In genomic region chr9:111114486-111114885, GRCh38 we compare ENCODE assay signal across 23 cellular contexts.
DNase-seq lines count a peak whose midpoint lies in the region; ATAC-seq, FAIRE-seq and TF ChIP-seq lines count a peak whose summit lies in the region.
"Had no signal": no experiment of that assay in that cellular context is flagged by ENCODE, and none has a peak within 500 bp of the region (broad histone marks: within the 10 kb centered on the region; RNA-seq: fewer than 3 reads in every experiment).

No MANE protein-coding gene starts in this region.

- POLR2A ChIA-PET in A549 (lab: Yijun Ruan, JAX) (no interaction called here), T-cell (lab: Charles Lee) (no interaction called here)

- no peaks in the 10 kb centered on the region for H3K27me3 Mint-ChIP-seq in T-cell
- H3K27me3 Mint-ChIP-seq: CD4-positive, alpha-beta T cell had no signal

- H3K27me3 ChIP-seq in mammary epithelial cell (ENCODE audit: insufficient read depth, low read length), result no peaks in the 10 kb centered on the region

- H3K4me3 Mint-ChIP-seq in T-cell, result no peak overlapping the region
- H3K4me3 Mint-ChIP-seq: CD4-positive, alpha-beta T cell; GM23338 had no signal

- TF ChIP-seq EP300 in A549 (IDR thresholded peaks at IDR 0.05), result no peak

- H3K27ac Mint-ChIP-seq in T-cell, result no peak overlapping the region
- H3K27ac Mint-ChIP-seq: CD4-positive, alpha-beta T cell; GM23338 had no signal

- H3K79me2 ChIP-seq in mammary epithelial cell (ENCODE audit: insufficient read depth, low read length), result no peaks in the 10 kb centered on the region

- BruUV-seq in mammary epithelial cell (replicated peaks; lab: Mats Ljungman, UMichigan), result no TSS peak

- dilution Hi-C loops in mammary epithelial cell (cut with HindIII; ENCODE audit: low sequenced_read_pairs), result loop anchor here (5.0 kb wide), 1 partner anchor 48 kb away; no protein-coding TSS in a partner anchor

- H3K36me3 ChIP-seq in SK-N-MC (ENCODE audit: insufficient read depth, low read length) (no peaks in the 10 kb centered on the region), kidney (ENCODE audit: control insufficient read depth in 1 of 2, insufficient read depth in 2 of 2, low read length in 2 of 2) (no peaks in the 10 kb centered on the region), mammary epithelial cell (ENCODE audit: insufficient read depth, low read length) (no peaks in the 10 kb centered on the region)

- H2AFZ ChIP-seq in mammary epithelial cell (ENCODE audit: low read depth, low read length), result no peak overlapping the region

- no peak for ATAC-seq in A549
- ATAC-seq in T-cell (replicated peaks in 1 of 4), result no peak
- no peak for ATAC-seq in GM18907 (IDR thresholded peaks at IDR 0.05; ENCODE audit: unreplicated experiment)
- ATAC-seq in GM18858 (IDR thresholded peaks at IDR 0.05; ENCODE audit: unreplicated experiment), result no peak
- ATAC-seq: GM23338, K562 had no signal

- no peak overlapping the region for H3K9ac ChIP-seq in SK-N-MC (ENCODE audit: insufficient read length)
- H3K9ac ChIP-seq in kidney (ENCODE audit: low read length in 2 of 2), result no peak overlapping the region
- H3K9ac ChIP-seq in mammary epithelial cell (ENCODE audit: insufficient read depth, low read length), result no peak overlapping the region

- H3K9me3 ChIP-seq in A549, result 0 out of 3 replicates have a peak, but pooled peaks cover 3% of the 10 kb centered on the region
- H3K9me3 ChIP-seq in SK-N-MC (ENCODE audit: low read depth, low read length), result no peaks in the 10 kb centered on the region
- H3K9me3 ChIP-seq in kidney (ENCODE audit: control insufficient read depth in 1 of 2, low read length in 2 of 2), result no peaks in the 10 kb centered on the region
- H3K9me3 ChIP-seq in mammary epithelial cell (replicated peaks; ENCODE audit: insufficient read depth, low read length), result no peaks in the 10 kb centered on the region

- FAIRE-seq in A549 (lab: Jason Lieb, UNC) (peak; percentile 49), endometrium (lab: Jason Lieb, UNC) (peak; percentile 90), kidney (lab: Jason Lieb, UNC) (peak; percentile 85)
- FAIRE-seq: GM19239, H54, HTR-8/SVneo, K562 had no signal

- 74% methylated on average over 1 of the region's 1 CpG for WGBS in A549 (ENCODE audit: missing lambda C conversion rate)
- 82% methylated on average over 1 of the region's 1 CpG for WGBS in mammary epithelial cell (ENCODE audit: low coverage, missing lambda C conversion rate)

- H3K4me2 ChIP-seq in A549 (no peak overlapping the region), mammary epithelial cell (ENCODE audit: insufficient read depth, low read depth, low read length) (no peak overlapping the region)
- H3K4me2 ChIP-seq: GM23338 had no signal

- CTCF ChIA-PET in A549 (lab: Yijun Ruan, JAX), result interaction anchor here (2.7 kb wide), 1 partner anchor 13 kb away, joined by 10 read pairs; no protein-coding TSS in a partner anchor
- CTCF ChIA-PET in T-cell (lab: Charles Lee), result no interaction called here
- CTCF ChIA-PET in mammary epithelial cell (lab: Charles Lee; ENCODE audit: low non-redundant PET), result no interaction called here

- in situ Hi-C loops in mammary epithelial cell (cut with MboI; ENCODE audit: low sequenced_read_pairs in 2 of 2), result no loop called here

- intact Hi-C loops in kidney (cut with DNase I) (no loop called here), mammary epithelial cell (cut with micrococcal nuclease) (no loop called here)

- H3K9me3 Mint-ChIP-seq in T-cell, result peaks cover 0 to 5% (median 0%) of the 10 kb centered on the region in 3 donors

- no peaks in the 10 kb centered on the region for H4K20me1 ChIP-seq in mammary epithelial cell (ENCODE audit: insufficient read depth, low read length)

- TF ChIP-seq POLR2A in A549 (IDR thresholded peaks at IDR 0.05; ENCODE audit: low read length), result no peak

- TF ChIP-seq CTCF in A549 (IDR thresholded peaks at IDR 0.05) (no peak), kidney (IDR thresholded peaks at IDR 0.05; ENCODE audit: borderline replicate concordance, extremely low read depth, insufficient read depth) (no peak), mammary epithelial cell (conservative IDR thresholded peaks at IDR 0.05 in 1 of 2, IDR thresholded peaks at IDR 0.05 in 1 of 2; ENCODE audit: extremely low read depth in 1 of 2, insufficient read depth in 1 of 2, low read depth in 1 of 2, low read length in 2 of 2) (no peak)

- H3K4me3 ChIP-seq in A549 (no peak overlapping the region), SK-N-MC (no peak overlapping the region), kidney (ENCODE audit: low read length in 2 of 2) (no peak overlapping the region), mammary epithelial cell (replicated peaks in 1 of 3; ENCODE audit: insufficient read depth in 1 of 3, low read depth in 2 of 3, low read length in 3 of 3) (no peak overlapping the region)
- H3K4me3 ChIP-seq: GM23338, K562 had no signal

- H3K27ac ChIP-seq in A549 (no peak overlapping the region), SK-N-MC (peak overlapping the region; percentile 81; the same call in 1 of the 2 replicates), kidney (ENCODE audit: low read depth in 2 of 2, low read length in 2 of 2) (no peak overlapping the region), mammary epithelial cell (ENCODE audit: insufficient read depth, low read depth, low read length) (no peak overlapping the region)
- H3K27ac ChIP-seq: C4-2B had no signal

- H3K4me1 ChIP-seq in A549, result no peaks in the 10 kb centered on the region
- no peaks in the 10 kb centered on the region for H3K4me1 ChIP-seq in kidney (ENCODE audit: control insufficient read depth in 1 of 2, insufficient read depth in 1 of 2, low read depth in 1 of 2, low read length in 2 of 2)
- H3K4me1 ChIP-seq in mammary epithelial cell (ENCODE audit: insufficient read depth, low read length), result no peaks in the 10 kb centered on the region

- H3K4me1 Mint-ChIP-seq in T-cell, result no peaks in the 10 kb centered on the region
- H3K4me1 Mint-ChIP-seq: GM23338 had no signal

- DNase-seq in A549 (ENCODE audit: low read depth in 1 of 2, low spot score in 1 of 2) (no peak), SK-N-MC (ENCODE audit: low read depth, low spot score) (no peak), kidney (no peak), T-cell (no peak), mammary epithelial cell (no peak)
- DNase-seq: 8988T; ACHN; AML-193; CD4-positive, alpha-beta T cell; DMS153; DMS79; GDM1; HCEC 1CT; IMR-90 had no signal

- no peaks in the 10 kb centered on the region for H3K36me3 Mint-ChIP-seq in T-cell

- TF ChIP-seq RAD21 in A549 (conservative IDR thresholded peaks at IDR 0.05 in 1 of 2, IDR thresholded peaks at IDR 0.05 in 1 of 2), result no peak

TF ChIP-seq in A549, 52 proteins besides CTCF, POLR2A, EP300 and RAD21:
- TF ChIP-seq MAFK (IDR thresholded peaks at IDR 0.05; ENCODE audit: partially characterized antibody) (no peak), TFCP2L1 (CRISPR knock-in tag; IDR thresholded peaks at IDR 0.05) (no peak), HOXB13 (CRISPR knock-in tag; IDR thresholded peaks at IDR 0.05; ENCODE audit: low read depth) (no peak), NFE2L2 (conservative IDR thresholded peaks at IDR 0.05; ENCODE audit: low read length) (no peak), PHF8 (IDR thresholded peaks at IDR 0.05; ENCODE audit: borderline replicate concordance, low read depth) (no peak), EHF (CRISPR knock-in tag; IDR thresholded peaks at IDR 0.05) (no peak), HOXB5 (CRISPR knock-in tag; IDR thresholded peaks at IDR 0.05) (no peak), ELK1 (IDR thresholded peaks at IDR 0.05; ENCODE audit: low read depth, low read length) (no peak), MAX (IDR thresholded peaks at IDR 0.05) (no peak), ZNF302 (CRISPR knock-in tag; IDR thresholded peaks at IDR 0.05) (no peak), HMGXB4 (CRISPR knock-in tag; IDR thresholded peaks at IDR 0.05; ENCODE audit: borderline replicate concordance) (no peak), ZSCAN20 (CRISPR knock-in tag; IDR thresholded peaks at IDR 0.05) (no peak), RCOR1 (IDR thresholded peaks at IDR 0.05; ENCODE audit: low read depth, low read length) (no peak), HES2 (IDR thresholded peaks at IDR 0.05) (no peak), NPAS2 (CRISPR knock-in tag; IDR thresholded peaks at IDR 0.05; ENCODE audit: borderline replicate concordance) (no peak), BHLHE40 (IDR thresholded peaks at IDR 0.05; ENCODE audit: low read depth, low read length) (no peak), POLR2AphosphoS2 (conservative IDR thresholded peaks at IDR 0.05; ENCODE audit: low read length) (no peak)
